30 cellular contexts compared by ENCODE assay signal in genomic region chr20:49146442-49146841, GRCh38.
"Had no signal": no experiment of that assay in that cellular context is flagged by ENCODE, and none has a peak within 500 bp of the region (broad histone marks: within the 10 kb centered on the region; RNA-seq: fewer than 3 reads in every experiment).

No MANE protein-coding gene starts in this region.

- H2AFZ ChIP-seq: neural progenitor cell, parathyroid adenoma had no signal

- H3K9me3 Mint-ChIP-seq: nephron; neural progenitor cell; stimulated activated naive B cell treated with anti-CD40 and anti-IgM and Interleukin-4, amounts not matched to agents 10 μg/mL and 1 μg/mL and 100 μg/mL, for 72 hours; stimulated activated naive CD8-positive, alpha-beta T cell treated with anti-CD3 and anti-CD28 coated beads, Interleukin-15, Interleukin-2, amounts not matched to agents 100 ng/mL and 50 ng/mL, for 24 hours had no signal

- FAIRE-seq: urothelium cell line had no signal

- H3K4me3 Mint-ChIP-seq: naive thymus-derived CD4-positive, alpha-beta T cell; nephron; neural progenitor cell; stimulated activated naive B cell treated with anti-CD40 and anti-IgM and Interleukin-4, amounts not matched to agents 10 μg/mL and 1 μg/mL and 100 μg/mL, for 72 hours; stimulated activated naive CD8-positive, alpha-beta T cell treated with anti-CD3 and anti-CD28 coated beads, Interleukin-15, Interleukin-2, amounts not matched to agents 100 ng/mL and 50 ng/mL, for 24 hours had no signal

- H3K4me1 ChIP-seq: neural progenitor cell had no signal

- DNase-seq: naive thymus-derived CD4-positive, alpha-beta T cell; occipital lobe; ovary; posterior cingulate gyrus; psoas muscle; right cardiac atrium; spleen; stimulated activated CD4-positive, alpha-beta T cell treated with anti-CD3 and anti-CD28 coated beads, Interleukin-12 subunit alpha, Interleukin-12 subunit beta, amount 100 ng/mL, for 4 hours; stimulated activated CD4-positive, alpha-beta T cell treated with anti-CD3 and anti-CD28 coated beads, Interleukin-1b, Interleukin-23, amount 100 ng/mL, for 48 hours; stimulated activated CD4-positive, alpha-beta T cell treated with anti-CD3 and anti-CD28 coated beads, Interleukin-4, amount 100 ng/mL, for 1 hour; stimulated activated CD4-positive, alpha-beta T cell treated with anti-CD3 and anti-CD28 coated beads, Interleukin-4, amount 100 ng/mL, for 4 hours; stimulated activated CD8-positive, alpha-beta memory T cell treated with anti-CD3 and anti-CD28 coated beads, Interleukin-4, amount 100 ng/mL, for 48 hours; stimulated activated naive B cell treated with anti-CD40 and anti-IgM and Interleukin-4, amounts not matched to agents 10 μg/mL and 1 μg/mL and 100 μg/mL, for 72 hours; stimulated activated naive CD4-positive, alpha-beta T cell treated with Interleukin-2 at 50 U/mL for 16 hours; stomach; thyroid gland; trophoblast cell; upper lobe of left lung had no signal

- H3K36me3 ChIP-seq: ovary had no signal

- H3K4me3 ChIP-seq: neural progenitor cell, ovary, psoas muscle, skin epidermis, smooth muscle cell, spleen, stomach, thoracic aorta, thyroid gland, tibial nerve, upper lobe of left lung, vagina had no signal

- H3K27me3 ChIP-seq: neural progenitor cell, ovary, spleen, stomach, thyroid gland, tibial nerve, upper lobe of left lung, vagina had no signal

- H3K27me3 Mint-ChIP-seq: naive thymus-derived CD4-positive, alpha-beta T cell; progenitor cell of endocrine pancreas; stimulated activated naive B cell treated with anti-CD40 and anti-IgM and Interleukin-4, amounts not matched to agents 10 μg/mL and 1 μg/mL and 100 μg/mL, for 72 hours; stimulated activated naive CD8-positive, alpha-beta T cell treated with anti-CD3 and anti-CD28 coated beads, Interleukin-15, Interleukin-2, amounts not matched to agents 100 ng/mL and 50 ng/mL, for 24 hours had no signal

- H3K9ac ChIP-seq: neural progenitor cell, parathyroid adenoma had no signal

- ATAC-seq: naive thymus-derived CD4-positive, alpha-beta T cell; psoas muscle; right cardiac atrium; sciatic nerve; stimulated activated naive B cell treated with anti-CD40 and anti-IgM and Interleukin-4, amounts not matched to agents 10 μg/mL and 1 μg/mL and 100 μg/mL, for 72 hours had no signal

- H3K27ac ChIP-seq: neural progenitor cell, ovary, parathyroid adenoma, psoas muscle, skin epidermis, spleen, stomach, thoracic aorta, thyroid gland, tibial nerve, upper lobe of left lung, vagina had no signal

- H3K27ac Mint-ChIP-seq: nephron; neural progenitor cell; stimulated activated naive B cell treated with anti-CD40 and anti-IgM and Interleukin-4, amounts not matched to agents 10 μg/mL and 1 μg/mL and 100 μg/mL, for 72 hours; stimulated activated naive CD8-positive, alpha-beta T cell treated with anti-CD3 and anti-CD28 coated beads, Interleukin-15, Interleukin-2, amounts not matched to agents 100 ng/mL and 50 ng/mL, for 24 hours had no signal

- H3K9me3 ChIP-seq: ovary, psoas muscle, spleen, stomach, thoracic aorta, thyroid gland, tibial nerve, upper lobe of left lung, vagina had no signal

- H3K4me2 ChIP-seq: neural progenitor cell, smooth muscle cell had no signal
